36 cellular contexts compared by ENCODE assay signal in the genomic region with DNA sequence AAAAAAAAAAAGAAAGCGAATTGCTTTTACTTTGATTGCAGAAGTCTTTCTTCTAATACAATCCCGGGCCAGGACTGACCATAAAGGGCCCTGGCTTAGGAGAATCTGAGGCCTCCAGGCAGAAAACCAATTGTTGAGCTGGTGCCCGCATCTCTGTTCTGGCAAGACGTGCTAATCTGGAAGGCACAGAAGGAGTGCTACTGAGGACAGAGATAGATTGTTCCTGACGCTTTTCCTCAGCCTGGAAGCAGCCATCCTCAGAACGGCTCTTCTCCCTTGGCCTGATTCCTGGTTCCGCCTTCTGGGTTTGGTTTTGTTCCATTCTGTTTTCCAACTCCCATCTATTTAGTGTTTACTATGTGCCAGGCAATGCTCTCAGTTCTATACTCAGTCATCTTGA. TPM values are rescaled to one million over a fixed set of nuclear protein-coding genes. Genes with fewer than 3 reads are reported as not detected.
"Had no signal": no experiment of that assay in that cellular context is flagged by ENCODE, and none has a peak within 500 bp of the region (broad histone marks: within the 10 kb centered on the region; RNA-seq: fewer than 3 reads in every experiment).

No MANE protein-coding gene starts in this region.

- H3K9me3 Mint-ChIP-seq: activated naive CD8-positive, alpha-beta T cell treated with anti-CD3 and anti-CD28 coated beads for 36 hours; dendritic cell treated with granulocyte-macrophage colony-stimulating factor and Interleukin-4, amounts not matched to agents 40 ng/mL and 50 ng/mL, for 4 days; mesothelial cell of epicardium; naive thymus-derived CD4-positive, alpha-beta T cell; neural progenitor cell; stimulated activated memory B cell treated with anti-CD40 and anti-IgM and Interleukin-4, amounts not matched to agents 10 μg/mL and 1 μg/mL and 100 μg/mL, for 72 hours; stimulated activated naive CD8-positive, alpha-beta T cell treated with anti-CD3 and anti-CD28 coated beads, Interleukin-15, amount 100 ng/mL, for 72 hours had no signal

- H3K4me3 Mint-ChIP-seq: activated CD4-positive, alpha-beta T cell treated with anti-CD3 and anti-CD28 coated beads for 36 hours; activated CD8-positive, alpha-beta memory T cell treated with anti-CD3 and anti-CD28 coated beads, Interleukin-2, amount 10 ng/mL, durations not matched to agents 7 days and 5 days; activated CD8-positive, alpha-beta T cell treated with anti-CD3 and anti-CD28 coated beads, Interleukin-2, amount 10 ng/mL, durations not matched to agents 7 days and 5 days; activated naive CD8-positive, alpha-beta T cell treated with anti-CD3 and anti-CD28 coated beads for 36 hours; brain; dendritic cell treated with granulocyte-macrophage colony-stimulating factor and Interleukin-4, amounts not matched to agents 40 ng/mL and 50 ng/mL, for 4 days; mesothelial cell of epicardium; naive thymus-derived CD4-positive, alpha-beta T cell; neural progenitor cell; stimulated activated memory B cell treated with anti-CD40 and anti-IgM and Interleukin-4, amounts not matched to agents 10 μg/mL and 1 μg/mL and 100 μg/mL, for 72 hours; stimulated activated naive CD8-positive, alpha-beta T cell treated with anti-CD3 and anti-CD28 coated beads, Interleukin-15, amount 100 ng/mL, for 72 hours had no signal

- H3K27ac Mint-ChIP-seq: activated CD4-positive, alpha-beta T cell treated with anti-CD3 and anti-CD28 coated beads for 36 hours; activated CD8-positive, alpha-beta memory T cell treated with anti-CD3 and anti-CD28 coated beads, Interleukin-2, amount 10 ng/mL, durations not matched to agents 7 days and 5 days; activated CD8-positive, alpha-beta T cell treated with anti-CD3 and anti-CD28 coated beads, Interleukin-2, amount 10 ng/mL, durations not matched to agents 7 days and 5 days; activated naive CD8-positive, alpha-beta T cell treated with anti-CD3 and anti-CD28 coated beads for 36 hours; dendritic cell treated with granulocyte-macrophage colony-stimulating factor and Interleukin-4, amounts not matched to agents 40 ng/mL and 50 ng/mL, for 4 days; mesothelial cell of epicardium; naive thymus-derived CD4-positive, alpha-beta T cell; neural progenitor cell; progenitor cell of endocrine pancreas; stimulated activated memory B cell treated with anti-CD40 and anti-IgM and Interleukin-4, amounts not matched to agents 10 μg/mL and 1 μg/mL and 100 μg/mL, for 72 hours; stimulated activated naive CD8-positive, alpha-beta T cell treated with anti-CD3 and anti-CD28 coated beads, Interleukin-15, amount 100 ng/mL, for 72 hours had no signal

- H3K4me1 ChIP-seq: adrenal gland, ascending aorta, esophagus squamous epithelium, neural progenitor cell, suprapubic skin had no signal

- H3K27me3 ChIP-seq: adrenal gland, ascending aorta, esophagus squamous epithelium, neural progenitor cell, SJSA1, suprapubic skin, transverse colon had no signal

- H3K36me3 Mint-ChIP-seq: activated CD8-positive, alpha-beta memory T cell treated with anti-CD3 and anti-CD28 coated beads, Interleukin-2, amount 10 ng/mL, durations not matched to agents 7 days and 5 days; activated naive CD8-positive, alpha-beta T cell treated with anti-CD3 and anti-CD28 coated beads for 36 hours; brain; mesothelial cell of epicardium; neural progenitor cell; stimulated activated memory B cell treated with anti-CD40 and anti-IgM and Interleukin-4, amounts not matched to agents 10 μg/mL and 1 μg/mL and 100 μg/mL, for 72 hours had no signal

- DNase-seq: activated CD4-positive, alpha-beta T cell treated with anti-CD3 and anti-CD28 coated beads for 36 hours; activated CD4-positive, CD25-positive, alpha-beta regulatory T cell; activated CD8-positive, alpha-beta memory T cell treated with anti-CD3 and anti-CD28 coated beads, Interleukin-2, amount 10 ng/mL, durations not matched to agents 7 days and 5 days; activated CD8-positive, alpha-beta T cell treated with anti-CD3 and anti-CD28 coated beads, Interleukin-2, amount 10 ng/mL, durations not matched to agents 7 days and 5 days; activated effector memory CD4-positive, alpha-beta T cell treated with Interleukin-2 at 50 U/mL for 16 hours; activated naive CD4-positive, alpha-beta T cell treated with Interleukin-2 at 50 U/mL for 16 hours; activated naive CD8-positive, alpha-beta T cell treated with anti-CD3 and anti-CD28 coated beads for 36 hours; adrenal gland; central memory CD4-positive, alpha-beta T cell; effector CD4-positive, alpha-beta T cell; esophagus squamous epithelium; glutamatergic neuron; islet precursor cell; left cardiac atrium; left ventricle myocardium superior; naive thymus-derived CD4-positive, alpha-beta T cell; occipital lobe; retina; stimulated activated CD4-positive, alpha-beta T cell treated with anti-CD3 and anti-CD28 coated beads, Interleukin-12 subunit alpha, Interleukin-12 subunit beta, amount 100 ng/mL, for 4 hours; stimulated activated CD4-positive, alpha-beta T cell treated with anti-CD3 and anti-CD28 coated beads, Interleukin-4, amount 100 ng/mL, for 4 hours; stimulated activated CD8-positive, alpha-beta memory T cell treated with anti-CD3 and anti-CD28 coated beads, Interleukin-4, amount 100 ng/mL, for 48 hours; stimulated activated naive CD8-positive, alpha-beta T cell treated with anti-CD3 and anti-CD28 coated beads, Interleukin-15, amount 100 ng/mL, for 72 hours; T-helper 2 cell; transverse colon had no signal

- H3K4me1 Mint-ChIP-seq: activated CD4-positive, alpha-beta T cell treated with anti-CD3 and anti-CD28 coated beads for 36 hours; activated CD8-positive, alpha-beta memory T cell treated with anti-CD3 and anti-CD28 coated beads, Interleukin-2, amount 10 ng/mL, durations not matched to agents 7 days and 5 days; activated naive CD8-positive, alpha-beta T cell treated with anti-CD3 and anti-CD28 coated beads for 36 hours; brain; mesothelial cell of epicardium; neural progenitor cell; stimulated activated naive CD8-positive, alpha-beta T cell treated with anti-CD3 and anti-CD28 coated beads, Interleukin-15, amount 100 ng/mL, for 72 hours had no signal

- H3K9me3 ChIP-seq: adrenal gland, ascending aorta, esophagus squamous epithelium, SJSA1, suprapubic skin, transverse colon had no signal

- H2AFZ ChIP-seq: neural progenitor cell had no signal

- H3K27me3 Mint-ChIP-seq: activated CD4-positive, alpha-beta T cell treated with anti-CD3 and anti-CD28 coated beads for 36 hours; activated CD8-positive, alpha-beta memory T cell treated with anti-CD3 and anti-CD28 coated beads, Interleukin-2, amount 10 ng/mL, durations not matched to agents 7 days and 5 days; activated naive CD8-positive, alpha-beta T cell treated with anti-CD3 and anti-CD28 coated beads for 36 hours; brain; naive thymus-derived CD4-positive, alpha-beta T cell; progenitor cell of endocrine pancreas; stimulated activated memory B cell treated with anti-CD40 and anti-IgM and Interleukin-4, amounts not matched to agents 10 μg/mL and 1 μg/mL and 100 μg/mL, for 72 hours; stimulated activated naive CD8-positive, alpha-beta T cell treated with anti-CD3 and anti-CD28 coated beads, Interleukin-15, amount 100 ng/mL, for 72 hours had no signal

- H3K4me2 ChIP-seq: neural progenitor cell had no signal

- H3K9ac ChIP-seq: neural progenitor cell had no signal

- H3K27ac ChIP-seq: adrenal gland, ascending aorta, epithelial cell of prostate, esophagus squamous epithelium, neural progenitor cell, SJSA1, skin epidermis, suprapubic skin, transverse colon had no signal

- H3K4me3 ChIP-seq: adrenal gland, ascending aorta, esophagus squamous epithelium, neural progenitor cell, SJSA1, skin epidermis, suprapubic skin, transverse colon had no signal

- ATAC-seq: activated CD4-positive, alpha-beta T cell treated with anti-CD3 and anti-CD28 coated beads for 36 hours; activated CD8-positive, alpha-beta memory T cell treated with anti-CD3 and anti-CD28 coated beads, Interleukin-2, amount 10 ng/mL, durations not matched to agents 7 days and 5 days; activated CD8-positive, alpha-beta T cell treated with anti-CD3 and anti-CD28 coated beads, Interleukin-2, amount 10 ng/mL, durations not matched to agents 7 days and 5 days; left cardiac atrium; left ventricle myocardium superior; naive thymus-derived CD4-positive, alpha-beta T cell; sciatic nerve; stimulated activated naive CD8-positive, alpha-beta T cell treated with anti-CD3 and anti-CD28 coated beads, Interleukin-15, amount 100 ng/mL, for 72 hours had no signal

- H3K36me3 ChIP-seq: adrenal gland, ascending aorta, esophagus squamous epithelium, neural progenitor cell, SJSA1, suprapubic skin, transverse colon had no signal

RNA-seq across cellular contexts. Expression of gene SPOCD1, which starts 44.8 kb away (rescaled TPM):
- total RNA-seq: activated CD8-positive, alpha-beta memory T cell treated with anti-CD3 and anti-CD28 coated beads, Interleukin-2, amount 10 ng/mL, durations not matched to agents 7 days and 5 days; activated CD8-positive, alpha-beta T cell treated with anti-CD3 and anti-CD28 coated beads, Interleukin-2, amount 10 ng/mL, durations not matched to agents 7 days and 5 days; activated naive CD8-positive, alpha-beta T cell treated with anti-CD3 and anti-CD28 coated beads for 36 hours; left ventricle myocardium superior; occipital lobe had no signal
